ENCODE assay signal across 1 cellular context in genomic region chrX:129139837-129140679, GRCh38.
TF ChIP-seq lines count a peak whose summit lies in the region.

No MANE protein-coding gene starts in this region.

TF ChIP-seq in HepG2, 621 proteins besides CTCF, POLR2A, EP300 and RAD21 (continued from another document and continues in another):
- TF ChIP-seq MTF1 (CRISPR knock-in tag; IDR thresholded peaks at IDR 0.05) (no peak), TCF7 (IDR thresholded peaks at IDR 0.05; ENCODE audit: low read depth) (peak; percentile 36), ZSCAN25 (CRISPR knock-in tag; IDR thresholded peaks at IDR 0.05) (no peak), BRD4 (CRISPR knock-in tag; IDR thresholded peaks at IDR 0.05) (peak; percentile 50; the same call in 1 of the 2 replicates), HOXD1 (CRISPR knock-in tag; IDR thresholded peaks at IDR 0.05) (0 out of 2 replicates have a peak, but pooled peaks have one; percentile 45), RARG (CRISPR knock-in tag; IDR thresholded peaks at IDR 0.05; ENCODE audit: low read depth) (no peak), ZNF503 (CRISPR knock-in tag; IDR thresholded peaks at IDR 0.05) (peak; percentile 55; the same call in 1 of the 2 replicates), ZNF251 (CRISPR knock-in tag; IDR thresholded peaks at IDR 0.05) (no peak), ZHX2 (IDR thresholded peaks at IDR 0.05; ENCODE audit: low read depth) (no peak), ZHX2 (CRISPR knock-in tag; IDR thresholded peaks at IDR 0.05; ENCODE audit: borderline replicate concordance) (no peak), ZNF773 (CRISPR knock-in tag; IDR thresholded peaks at IDR 0.05; ENCODE audit: borderline replicate concordance) (no peak), ATF4 (CRISPR knock-in tag; IDR thresholded peaks at IDR 0.05) (peak in 1 of 2 experiments; percentile 58; a peak in 2 of 4 replicates), SMC3 (IDR thresholded peaks at IDR 0.05; ENCODE audit: low read length) (no peak), ATF5 (CRISPR knock-in tag; IDR thresholded peaks at IDR 0.05; ENCODE audit: low read depth) (no peak), ZBTB7B (CRISPR knock-in tag; IDR thresholded peaks at IDR 0.05) (0 out of 2 replicates have a peak, but pooled peaks have one; percentile 35), ZNF841 (CRISPR knock-in tag; IDR thresholded peaks at IDR 0.05; ENCODE audit: borderline replicate concordance) (no peak), ZNF263 (CRISPR knock-in tag; IDR thresholded peaks at IDR 0.05) (no peak), FOXO1 (CRISPR knock-in tag; IDR thresholded peaks at IDR 0.05) (peak; percentile 68; the same call in 1 of the 2 replicates), ISL2 (CRISPR knock-in tag; IDR thresholded peaks at IDR 0.05) (peak; percentile 81), TOE1 (CRISPR knock-in tag; IDR thresholded peaks at IDR 0.05) (no peak), TIGD3 (CRISPR knock-in tag; IDR thresholded peaks at IDR 0.05; ENCODE audit: borderline replicate concordance) (no peak), FOXA3 (CRISPR knock-in tag; IDR thresholded peaks at IDR 0.05) (peak; percentile 96), KLF9 (CRISPR knock-in tag; IDR thresholded peaks at IDR 0.05; ENCODE audit: low read depth) (no peak), ZNF672 (CRISPR knock-in tag; IDR thresholded peaks at IDR 0.05) (no peak), CHD4 (IDR thresholded peaks at IDR 0.05; ENCODE audit: borderline replicate concordance, low read length) (no peak), SIX4 (CRISPR knock-in tag; IDR thresholded peaks at IDR 0.05) (peak; percentile 91), ZNF101 (CRISPR knock-in tag; IDR thresholded peaks at IDR 0.05; ENCODE audit: borderline replicate concordance, low read depth) (no peak), DRAP1 (CRISPR knock-in tag; IDR thresholded peaks at IDR 0.05) (peak; percentile 64), ZNF264 (CRISPR knock-in tag; IDR thresholded peaks at IDR 0.05) (0 out of 2 replicates have a peak, but pooled peaks have one; percentile 48), XBP1 (CRISPR knock-in tag; IDR thresholded peaks at IDR 0.05) (no peak), ZBTB7A (CRISPR knock-in tag; IDR thresholded peaks at IDR 0.05) (no peak), ZNF205 (CRISPR knock-in tag; IDR thresholded peaks at IDR 0.05) (0 out of 2 replicates have a peak, but pooled peaks have one; percentile 46), PHF5A (CRISPR knock-in tag; IDR thresholded peaks at IDR 0.05; ENCODE audit: low read depth, unreplicated experiment) (peak; percentile 6), HOMEZ (CRISPR knock-in tag; IDR thresholded peaks at IDR 0.05; ENCODE audit: low read depth) (peak; percentile 67; the same call in 1 of the 2 replicates), HNF1A (IDR thresholded peaks at IDR 0.05; ENCODE audit: low read depth) (peak; percentile 65), HNF1A (CRISPR knock-in tag; IDR thresholded peaks at IDR 0.05; ENCODE audit: borderline replicate concordance) (peak; percentile 67; the same call in 1 of the 2 replicates), SKIL (CRISPR knock-in tag; IDR thresholded peaks at IDR 0.05; ENCODE audit: borderline replicate concordance) (no peak), SOX6 (IDR thresholded peaks at IDR 0.05) (no peak), SOX6 (CRISPR knock-in tag; IDR thresholded peaks at IDR 0.05) (peak; percentile 72), SRY (CRISPR knock-in tag; IDR thresholded peaks at IDR 0.05) (no peak), MIXL1 (CRISPR knock-in tag; IDR thresholded peaks at IDR 0.05) (peak; percentile 83), NR0B2 (CRISPR knock-in tag; IDR thresholded peaks at IDR 0.05) (no peak)
